ENCODE assay signal across 32 cellular contexts in genomic region chr6:63935732-63936131, GRCh38.
"Had no signal": no experiment of that assay in that cellular context is flagged by ENCODE, and none has a peak within 500 bp of the region (broad histone marks: within the 10 kb centered on the region; RNA-seq: fewer than 3 reads in every experiment).

No MANE protein-coding gene starts in this region.

- H3K27ac Mint-ChIP-seq: activated B cell treated with CpG ODN at 0.5 μM for 24 hours; activated CD4-positive, alpha-beta memory T cell treated with anti-CD3 and anti-CD28 coated beads, Interleukin-2, amount 10 ng/mL, durations not matched to agents 7 days and 5 days; activated CD4-positive, alpha-beta T cell treated with anti-CD3 and anti-CD28 coated beads, Interleukin-2, amount 10 ng/mL, durations not matched to agents 7 days and 5 days; activated CD8-positive, alpha-beta memory T cell treated with anti-CD3 and anti-CD28 coated beads, Interleukin-2, amount 10 ng/mL, durations not matched to agents 7 days and 5 days; activated CD8-positive, alpha-beta T cell treated with anti-CD3 and anti-CD28 coated beads, Interleukin-2, amount 10 ng/mL, durations not matched to agents 7 days and 5 days; activated naive CD4-positive, alpha-beta T cell treated with anti-CD3 and anti-CD28 coated beads, Interleukin-2, amount 10 ng/mL, durations not matched to agents 7 days and 5 days; activated naive CD4-positive, alpha-beta T cell treated with anti-CD3 and anti-CD28 coated beads, Interleukin-2, amount 50 U/mL, for 24 hours; activated naive CD8-positive, alpha-beta T cell; activated naive CD8-positive, alpha-beta T cell treated with anti-CD3 and anti-CD28 coated beads, Interleukin-2, amount 10 ng/mL, durations not matched to agents 7 days and 5 days; activated naive CD8-positive, alpha-beta T cell treated with anti-CD3 and anti-CD28 coated beads, Interleukin-2, amount 50 U/mL, for 24 hours; activated T-cell treated with anti-CD3 and anti-CD28 coated beads, Interleukin-2, amount 50 U/mL, for 24 hours; activated T-helper 2 cell treated with anti-CD3 and anti-CD28 coated beads, Interferon-gamma antibody, Interleukin-2, Interleukin-4, amounts not matched to agents 10 μg/mL and 5 μg/mL and 100 μg/mL, durations not matched to agents 14 hours and 24 hours and 36 hours; brain; T-helper 1 cell treated with Interleukin-12 subunit alpha and Interleukin-12 subunit beta and Interleukin-4 antibody, amounts not matched to agents 30 μg/mL and 1 μg/mL, for 36 hours; T-helper 2 cell treated with Interferon-gamma antibody and Interleukin-4, amounts not matched to agents 5 μg/mL and 100 μg/mL, for 36 hours had no signal

- H3K4me3 ChIP-seq: ascending aorta, breast epithelium had no signal

- H3K27me3 ChIP-seq: ascending aorta, breast epithelium had no signal

- H3K4me3 Mint-ChIP-seq: activated B cell treated with CpG ODN at 0.5 μM for 24 hours; activated CD4-positive, alpha-beta memory T cell treated with anti-CD3 and anti-CD28 coated beads, Interleukin-2, amount 10 ng/mL, durations not matched to agents 7 days and 5 days; activated CD4-positive, alpha-beta T cell treated with anti-CD3 and anti-CD28 coated beads, Interleukin-2, amount 10 ng/mL, durations not matched to agents 7 days and 5 days; activated CD8-positive, alpha-beta memory T cell treated with anti-CD3 and anti-CD28 coated beads, Interleukin-2, amount 10 ng/mL, durations not matched to agents 7 days and 5 days; activated CD8-positive, alpha-beta T cell treated with anti-CD3 and anti-CD28 coated beads, Interleukin-2, amount 10 ng/mL, durations not matched to agents 7 days and 5 days; activated naive CD4-positive, alpha-beta T cell treated with anti-CD3 and anti-CD28 coated beads, Interleukin-2, amount 10 ng/mL, durations not matched to agents 7 days and 5 days; activated naive CD4-positive, alpha-beta T cell treated with anti-CD3 and anti-CD28 coated beads, Interleukin-2, amount 50 U/mL, for 24 hours; activated naive CD8-positive, alpha-beta T cell; activated naive CD8-positive, alpha-beta T cell treated with anti-CD3 and anti-CD28 coated beads, Interleukin-2, amount 10 ng/mL, durations not matched to agents 7 days and 5 days; activated naive CD8-positive, alpha-beta T cell treated with anti-CD3 and anti-CD28 coated beads, Interleukin-2, amount 50 U/mL, for 24 hours; activated T-cell treated with anti-CD3 and anti-CD28 coated beads, Interleukin-2, amount 50 U/mL, for 24 hours; brain; T-helper 1 cell treated with Interleukin-12 subunit alpha and Interleukin-12 subunit beta and Interleukin-4 antibody, amounts not matched to agents 30 μg/mL and 1 μg/mL, for 36 hours; T-helper 2 cell treated with Interferon-gamma antibody and Interleukin-4, amounts not matched to agents 5 μg/mL and 100 μg/mL, for 36 hours had no signal

- H3K27ac ChIP-seq: ascending aorta, breast epithelium had no signal

- H3K36me3 ChIP-seq: ascending aorta, breast epithelium had no signal

- DNase-seq: activated B cell treated with CpG ODN at 0.5 μM for 24 hours; activated CD4-positive, alpha-beta memory T cell treated with anti-CD3 and anti-CD28 coated beads, Interleukin-2, amount 10 ng/mL, durations not matched to agents 7 days and 5 days; activated CD4-positive, alpha-beta T cell treated with anti-CD3 and anti-CD28 coated beads for 4 hours; activated CD4-positive, alpha-beta T cell treated with anti-CD3 and anti-CD28 coated beads, Interleukin-2, amount 10 ng/mL, durations not matched to agents 7 days and 5 days; activated CD4-positive, alpha-beta T cell treated with anti-CD3 and anti-CD28 coated beads, Interleukin-2, amount 50 U/mL, for 48 hours; activated CD4-positive, CD25-positive, alpha-beta regulatory T cell treated with anti-CD3 and anti-CD28 coated beads, Interleukin-2, amount 50 U/mL, for 72 hours; activated CD8-positive, alpha-beta memory T cell treated with anti-CD3 and anti-CD28 coated beads for 24 hours; activated CD8-positive, alpha-beta memory T cell treated with anti-CD3 and anti-CD28 coated beads, Interleukin-2, amount 10 ng/mL, durations not matched to agents 7 days and 5 days; activated CD8-positive, alpha-beta memory T cell treated with anti-CD3 and anti-CD28 coated beads, Interleukin-2, amount 50 U/mL, for 48 hours; activated CD8-positive, alpha-beta T cell treated with anti-CD3 and anti-CD28 coated beads, Interleukin-2, amount 10 ng/mL, durations not matched to agents 7 days and 5 days; activated effector memory CD4-positive, alpha-beta T cell treated with Interleukin-2 at 50 U/mL for 16 hours; activated gamma-delta T cell; activated naive CD4-positive, alpha-beta T cell treated with anti-CD3 and anti-CD28 coated beads, Interleukin-2, amount 10 ng/mL, durations not matched to agents 7 days and 5 days; activated naive CD4-positive, alpha-beta T cell treated with Interleukin-2 at 50 U/mL for 16 hours; activated naive CD8-positive, alpha-beta T cell treated with anti-CD3 and anti-CD28 coated beads, Interleukin-2, amount 10 ng/mL, durations not matched to agents 7 days and 5 days; activated naive CD8-positive, alpha-beta T cell treated with anti-CD3 and anti-CD28 coated beads, Interleukin-2, amount 50 U/mL, for 24 hours; activated T-cell treated with anti-CD3 and anti-CD28 coated beads, Interleukin-2, amount 50 U/mL, for 24 hours; activated T-cell treated with anti-CD3 and anti-CD28 coated beads, Interleukin-2, amount 50 U/mL, for 48 hours; amygdala; anterior cingulate cortex; central memory CD4-positive, alpha-beta T cell; T-helper 1 cell; T-helper 2 cell; T-helper 9 cell had no signal

- H3K27me3 Mint-ChIP-seq: activated B cell treated with CpG ODN at 0.5 μM for 24 hours; activated CD4-positive, alpha-beta memory T cell treated with anti-CD3 and anti-CD28 coated beads, Interleukin-2, amount 10 ng/mL, durations not matched to agents 7 days and 5 days; activated CD4-positive, alpha-beta T cell treated with anti-CD3 and anti-CD28 coated beads, Interleukin-2, amount 10 ng/mL, durations not matched to agents 7 days and 5 days; activated CD8-positive, alpha-beta memory T cell treated with anti-CD3 and anti-CD28 coated beads, Interleukin-2, amount 10 ng/mL, durations not matched to agents 7 days and 5 days; activated naive CD4-positive, alpha-beta T cell treated with anti-CD3 and anti-CD28 coated beads, Interleukin-2, amount 10 ng/mL, durations not matched to agents 7 days and 5 days; activated naive CD8-positive, alpha-beta T cell treated with anti-CD3 and anti-CD28 coated beads, Interleukin-2, amount 10 ng/mL, durations not matched to agents 7 days and 5 days; activated naive CD8-positive, alpha-beta T cell treated with anti-CD3 and anti-CD28 coated beads, Interleukin-2, amount 50 U/mL, for 24 hours; activated T-cell treated with anti-CD3 and anti-CD28 coated beads, Interleukin-2, amount 50 U/mL, for 24 hours; brain had no signal

- H3K9me3 ChIP-seq: ascending aorta, breast epithelium had no signal

- ATAC-seq: activated CD8-positive, alpha-beta memory T cell treated with anti-CD3 and anti-CD28 coated beads, Interleukin-2, amount 10 ng/mL, durations not matched to agents 7 days and 5 days; activated CD8-positive, alpha-beta T cell treated with anti-CD3 and anti-CD28 coated beads, Interleukin-2, amount 10 ng/mL, durations not matched to agents 7 days and 5 days; activated naive CD8-positive, alpha-beta T cell treated with anti-CD3 and anti-CD28 coated beads, Interleukin-2, amount 50 U/mL, for 24 hours had no signal

- H3K9me3 Mint-ChIP-seq: activated B cell treated with CpG ODN at 0.5 μM for 24 hours; activated CD4-positive, alpha-beta memory T cell treated with anti-CD3 and anti-CD28 coated beads, Interleukin-2, amount 10 ng/mL, durations not matched to agents 7 days and 5 days; activated CD4-positive, alpha-beta T cell treated with anti-CD3 and anti-CD28 coated beads, Interleukin-2, amount 10 ng/mL, durations not matched to agents 7 days and 5 days; activated naive CD4-positive, alpha-beta T cell treated with anti-CD3 and anti-CD28 coated beads, Interleukin-2, amount 10 ng/mL, durations not matched to agents 7 days and 5 days; activated naive CD4-positive, alpha-beta T cell treated with anti-CD3 and anti-CD28 coated beads, Interleukin-2, amount 50 U/mL, for 24 hours; activated naive CD8-positive, alpha-beta T cell treated with anti-CD3 and anti-CD28 coated beads, Interleukin-2, amount 10 ng/mL, durations not matched to agents 7 days and 5 days; activated naive CD8-positive, alpha-beta T cell treated with anti-CD3 and anti-CD28 coated beads, Interleukin-2, amount 50 U/mL, for 24 hours; activated T-cell treated with anti-CD3 and anti-CD28 coated beads, Interleukin-2, amount 50 U/mL, for 24 hours; activated T-helper 2 cell treated with anti-CD3 and anti-CD28 coated beads, Interferon-gamma antibody, Interleukin-2, Interleukin-4, amounts not matched to agents 10 μg/mL and 5 μg/mL and 100 μg/mL, durations not matched to agents 14 hours and 24 hours and 36 hours; T-helper 1 cell treated with Interleukin-12 subunit alpha and Interleukin-12 subunit beta and Interleukin-4 antibody, amounts not matched to agents 30 μg/mL and 1 μg/mL, for 36 hours; T-helper 2 cell treated with Interferon-gamma antibody and Interleukin-4, amounts not matched to agents 5 μg/mL and 100 μg/mL, for 36 hours had no signal

- H3K4me1 Mint-ChIP-seq: activated B cell treated with CpG ODN at 0.5 μM for 24 hours; activated CD4-positive, alpha-beta memory T cell treated with anti-CD3 and anti-CD28 coated beads, Interleukin-2, amount 10 ng/mL, durations not matched to agents 7 days and 5 days; activated CD4-positive, alpha-beta T cell treated with anti-CD3 and anti-CD28 coated beads, Interleukin-2, amount 10 ng/mL, durations not matched to agents 7 days and 5 days; activated CD8-positive, alpha-beta memory T cell treated with anti-CD3 and anti-CD28 coated beads, Interleukin-2, amount 10 ng/mL, durations not matched to agents 7 days and 5 days; activated naive CD4-positive, alpha-beta T cell treated with anti-CD3 and anti-CD28 coated beads, Interleukin-2, amount 10 ng/mL, durations not matched to agents 7 days and 5 days; activated naive CD4-positive, alpha-beta T cell treated with anti-CD3 and anti-CD28 coated beads, Interleukin-2, amount 50 U/mL, for 24 hours; activated naive CD8-positive, alpha-beta T cell treated with anti-CD3 and anti-CD28 coated beads, Interleukin-2, amount 10 ng/mL, durations not matched to agents 7 days and 5 days; activated naive CD8-positive, alpha-beta T cell treated with anti-CD3 and anti-CD28 coated beads, Interleukin-2, amount 50 U/mL, for 24 hours; brain had no signal

- H3K36me3 Mint-ChIP-seq: activated CD8-positive, alpha-beta memory T cell treated with anti-CD3 and anti-CD28 coated beads, Interleukin-2, amount 10 ng/mL, durations not matched to agents 7 days and 5 days; activated naive CD4-positive, alpha-beta T cell treated with anti-CD3 and anti-CD28 coated beads, Interleukin-2, amount 10 ng/mL, durations not matched to agents 7 days and 5 days; activated naive CD4-positive, alpha-beta T cell treated with anti-CD3 and anti-CD28 coated beads, Interleukin-2, amount 50 U/mL, for 24 hours; activated naive CD8-positive, alpha-beta T cell; activated naive CD8-positive, alpha-beta T cell treated with anti-CD3 and anti-CD28 coated beads, Interleukin-2, amount 10 ng/mL, durations not matched to agents 7 days and 5 days; brain had no signal

- H3K4me1 ChIP-seq: ascending aorta, breast epithelium had no signal
